31 cellular contexts compared by ENCODE assay signal in the genomic region with DNA sequence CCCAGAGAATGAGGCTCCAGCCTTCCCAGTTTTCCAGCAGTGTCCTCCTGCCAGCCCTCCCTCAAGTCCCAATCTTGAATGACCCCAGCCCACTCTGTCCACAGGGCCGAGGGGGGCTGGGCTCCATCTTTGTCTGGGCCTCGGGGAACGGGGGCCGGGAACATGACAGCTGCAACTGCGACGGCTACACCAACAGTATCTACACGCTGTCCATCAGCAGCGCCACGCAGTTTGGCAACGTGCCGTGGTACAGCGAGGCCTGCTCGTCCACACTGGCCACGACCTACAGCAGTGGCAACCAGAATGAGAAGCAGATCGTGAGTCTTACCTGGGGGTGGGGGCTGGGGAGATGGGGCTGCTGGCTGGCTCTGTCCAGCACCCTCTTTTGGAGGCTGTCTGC.
"Had no signal": no experiment of that assay in that cellular context is flagged by ENCODE, and none has a peak within 500 bp of the region (broad histone marks: within the 10 kb centered on the region; RNA-seq: fewer than 3 reads in every experiment).

No MANE protein-coding gene starts in this region.

- H3K27me3 Mint-ChIP-seq: activated naive CD8-positive, alpha-beta T cell treated with anti-CD3 and anti-CD28 coated beads, Interleukin-2, amount 50 U/mL, for 24 hours; dendritic cell treated with granulocyte-macrophage colony-stimulating factor and Interleukin-4, amounts not matched to agents 40 ng/mL and 50 ng/mL, for 4 days; naive B cell; stimulated activated memory B cell treated with anti-CD40 and anti-IgM and Interleukin-4, amounts not matched to agents 10 μg/mL and 1 μg/mL and 100 μg/mL, for 72 hours; stimulated activated naive CD8-positive, alpha-beta T cell treated with anti-CD3 and anti-CD28 coated beads, Interleukin-15, amount 100 ng/mL, for 72 hours; type B pancreatic cell had no signal

- H3K4me3 ChIP-seq: esophagus muscularis mucosa, heart left ventricle, psoas muscle, sigmoid colon, vagina had no signal

- DNase-seq: activated CD4-positive, alpha-beta T cell treated with anti-CD3 and anti-CD28 coated beads, Interleukin-2, amount 50 U/mL, for 1 hour; activated CD4-positive, CD25-positive, alpha-beta regulatory T cell treated with anti-CD3 and anti-CD28 coated beads, Interleukin-2, amount 50 U/mL, for 72 hours; activated gamma-delta T cell; activated naive CD4-positive, alpha-beta T cell treated with anti-CD3 and anti-CD28 coated beads, Interleukin-2, amount 50 U/mL, for 16 hours; activated naive CD8-positive, alpha-beta T cell treated with anti-CD3 and anti-CD28 coated beads, Interleukin-2, amount 50 U/mL, for 24 hours; activated T-cell treated with anti-CD3 and anti-CD28 coated beads, Interleukin-2, amount 50 U/mL, for 72 hours; amygdala; caudate nucleus; foreskin keratinocyte; hypothalamus; immature natural killer cell; kidney; left colon; naive B cell; occipital lobe; psoas muscle; sigmoid colon; small intestine; stimulated activated CD4-positive, alpha-beta T cell treated with anti-CD3 and anti-CD28 coated beads, Interleukin-4, amount 100 ng/mL, for 24 hours; stimulated activated naive CD8-positive, alpha-beta T cell treated with anti-CD3 and anti-CD28 coated beads, Interleukin-15, amount 100 ng/mL, for 72 hours; substantia nigra; T1000 had no signal

- ATAC-seq: activated naive CD8-positive, alpha-beta T cell treated with anti-CD3 and anti-CD28 coated beads, Interleukin-2, amount 50 U/mL, for 24 hours; activated T-cell treated with anti-CD3 and anti-CD28 coated beads, Interleukin-2, amount 50 U/mL, for 72 hours; foreskin keratinocyte; heart left ventricle; left colon; psoas muscle; stimulated activated memory B cell treated with anti-CD40 and anti-IgM and Interleukin-4, amounts not matched to agents 10 μg/mL and 1 μg/mL and 100 μg/mL, for 72 hours; stimulated activated naive CD8-positive, alpha-beta T cell treated with anti-CD3 and anti-CD28 coated beads, Interleukin-15, amount 100 ng/mL, for 72 hours had no signal

- H3K4me1 ChIP-seq: foreskin keratinocyte, parathyroid adenoma had no signal

- H3K27me3 ChIP-seq: esophagus muscularis mucosa, foreskin keratinocyte, heart left ventricle, sigmoid colon, vagina had no signal

- H3K9me3 ChIP-seq: esophagus muscularis mucosa, heart left ventricle, psoas muscle, sigmoid colon, vagina had no signal

- H3K27ac ChIP-seq: esophagus muscularis mucosa, foreskin keratinocyte, heart left ventricle, parathyroid adenoma, psoas muscle, sigmoid colon, vagina had no signal

- H3K4me3 Mint-ChIP-seq: activated naive CD8-positive, alpha-beta T cell treated with anti-CD3 and anti-CD28 coated beads, Interleukin-2, amount 50 U/mL, for 24 hours; activated T-cell treated with anti-CD3 and anti-CD28 coated beads, Interleukin-2, amount 50 U/mL, for 72 hours; dendritic cell treated with granulocyte-macrophage colony-stimulating factor and Interleukin-4, amounts not matched to agents 40 ng/mL and 50 ng/mL, for 4 days; immature natural killer cell; mesothelial cell of epicardium; naive B cell; neural crest cell; stimulated activated memory B cell treated with anti-CD40 and anti-IgM and Interleukin-4, amounts not matched to agents 10 μg/mL and 1 μg/mL and 100 μg/mL, for 72 hours; stimulated activated naive CD8-positive, alpha-beta T cell treated with anti-CD3 and anti-CD28 coated beads, Interleukin-15, amount 100 ng/mL, for 72 hours; type B pancreatic cell had no signal

- H3K9me3 Mint-ChIP-seq: activated naive CD8-positive, alpha-beta T cell treated with anti-CD3 and anti-CD28 coated beads, Interleukin-2, amount 50 U/mL, for 24 hours; activated T-cell treated with anti-CD3 and anti-CD28 coated beads, Interleukin-2, amount 50 U/mL, for 72 hours; dendritic cell treated with granulocyte-macrophage colony-stimulating factor and Interleukin-4, amounts not matched to agents 40 ng/mL and 50 ng/mL, for 4 days; immature natural killer cell; mesothelial cell of epicardium; naive B cell; neural crest cell; stimulated activated memory B cell treated with anti-CD40 and anti-IgM and Interleukin-4, amounts not matched to agents 10 μg/mL and 1 μg/mL and 100 μg/mL, for 72 hours; stimulated activated naive CD8-positive, alpha-beta T cell treated with anti-CD3 and anti-CD28 coated beads, Interleukin-15, amount 100 ng/mL, for 72 hours; type B pancreatic cell had no signal

- H3K27ac Mint-ChIP-seq: activated naive CD8-positive, alpha-beta T cell treated with anti-CD3 and anti-CD28 coated beads, Interleukin-2, amount 50 U/mL, for 24 hours; dendritic cell treated with granulocyte-macrophage colony-stimulating factor and Interleukin-4, amounts not matched to agents 40 ng/mL and 50 ng/mL, for 4 days; mesothelial cell of epicardium; stimulated activated memory B cell treated with anti-CD40 and anti-IgM and Interleukin-4, amounts not matched to agents 10 μg/mL and 1 μg/mL and 100 μg/mL, for 72 hours; type B pancreatic cell had no signal
